In genomic region chr22:20748820-20749428, GRCh38 we compare ENCODE assay signal across 9 cellular contexts. TPM values are rescaled to one million over a fixed set of nuclear protein-coding genes. Genes with fewer than 3 reads are reported as not detected.
DNase-seq lines count a peak whose midpoint lies in the region; ATAC-seq and TF ChIP-seq lines count a peak whose summit lies in the region.
"Had no signal": no experiment of that assay in that cellular context is flagged by ENCODE, and none has a peak within 500 bp of the region (broad histone marks: within the 10 kb centered on the region; RNA-seq: fewer than 3 reads in every experiment).

No MANE protein-coding gene starts in this region.

- H3K36me3 ChIP-seq in gastroesophageal sphincter = peaks cover 0 to 92% of the 10 kb centered on the region in 2 donors

- ATAC-seq in GM21360 (IDR thresholded peaks at IDR 0.05; ENCODE audit: unreplicated experiment) (peak; percentile 44), HG03520 (IDR thresholded peaks at IDR 0.05; ENCODE audit: unreplicated experiment) (peak; percentile 70), gastroesophageal sphincter (peak; percentile 3)

- H3K27me3 ChIP-seq in gastroesophageal sphincter = no peaks in the 10 kb centered on the region

- no peaks in the 10 kb centered on the region for H3K9me3 ChIP-seq in gastroesophageal sphincter

- H3K4me1 ChIP-seq in gastroesophageal sphincter = peaks cover 0 to 38% (median 12%) of the 10 kb centered on the region in 3 donors

- TF ChIP-seq EP300 in gastroesophageal sphincter (IDR thresholded peaks at IDR 0.05) = no peak

- TF ChIP-seq POLR2A in gastroesophageal sphincter (IDR thresholded peaks at IDR 0.05) = no peak

- H3K27ac ChIP-seq in gastroesophageal sphincter = peak overlapping the region in 3 of 4 donors; percentile 71 to 75 (median 72)

- TF ChIP-seq CTCF in GM10248 (IDR thresholded peaks at IDR 0.05; ENCODE audit: control extremely low read depth, extremely low read depth, low read depth, missing control alignments) = no peak
- no peak for TF ChIP-seq CTCF in gastroesophageal sphincter (IDR thresholded peaks at IDR 0.05)

- H3K4me3 ChIP-seq in gastroesophageal sphincter = no peak overlapping the region

- POLR2A ChIA-PET in GM10248 (lab: Yijun Ruan, JAX) = no interaction called here

- peak; percentile 82 for DNase-seq in GM10248 (ENCODE audit: extremely low spot score)
- DNase-seq in UCSD-AML1 (lab: John Stamatoyannopoulos, UW; ENCODE audit: unreplicated experiment) = no peak
- DNase-seq in SKM-1 treated with dmso at 0.1 percent for 144 hours (lab: John Stamatoyannopoulos, UW; ENCODE audit: unreplicated experiment) = no peak
- no peak for DNase-seq in effector CD4-positive, alpha-beta T cell
- no peak for DNase-seq in HuH-7.5 (ENCODE audit: low spot score)
- DNase-seq: OCI-M1 had no signal

- WGBS in gastroesophageal sphincter (ENCODE audit: low coverage in 1 of 2), 2 donors = 30 to 57% methylated on average over 6 to 8 of the region's 8 CpGs

- CTCF ChIA-PET in GM10248 (lab: Yijun Ruan, JAX) = interaction anchor here (0.8 to 3.1 kb wide), 8 partner anchors 19 to 168 kb away, joined by 3 to 16 read pairs (median 4); no protein-coding TSS in a partner anchor

RNA-seq across cellular contexts. Expression of gene SERPIND1, which starts 25.0 kb away (rescaled TPM):
- under 1 TPM in 1 of 4 donors, not detected in 3; 0.15 TPM for total RNA-seq in gastroesophageal sphincter

Comparison
In these comparisons a context has a peak if more than half of its experiments do, and no peak if none do; other contexts are left out.
1. ATAC-seq: peak in every context shown above with its lines; median percentile 70 in HG03520; 44 in GM21360; 3 in gastroesophageal sphincter.